In the genomic region with DNA sequence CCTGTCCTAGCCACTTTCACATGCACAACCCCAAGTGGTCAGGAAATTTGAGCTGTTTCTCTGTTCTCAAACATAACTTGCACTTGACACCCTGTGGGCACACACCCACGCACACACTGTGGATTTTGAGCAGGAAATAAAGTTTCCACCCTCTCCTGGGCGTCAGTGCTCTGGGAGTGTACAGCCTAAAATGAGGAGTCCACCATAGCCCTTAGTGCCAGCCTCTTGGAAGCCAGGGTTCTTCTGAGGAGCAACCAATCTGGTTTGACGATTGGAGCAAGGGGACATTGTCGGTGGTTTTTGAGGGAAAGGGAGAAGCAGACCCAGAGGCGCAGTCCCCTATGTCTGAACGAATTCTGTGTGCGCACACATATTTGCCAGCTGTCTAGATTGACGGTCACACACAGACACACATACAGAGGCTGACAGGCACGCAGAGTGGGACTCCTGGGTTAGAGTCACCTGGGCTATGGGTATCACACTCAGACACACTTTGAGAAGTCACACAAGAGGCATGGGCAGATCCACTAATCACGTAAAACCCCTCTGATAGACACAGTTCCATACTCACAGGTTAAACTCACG, we compare ENCODE assay signal across 18 cellular contexts. TPM values are rescaled to one million over a fixed set of nuclear protein-coding genes. Genes with fewer than 3 reads are reported as not detected.
A peak's percentile ranks its signal among the peaks of the same experiment; 100 is the strongest.
DNase-seq lines count a peak whose midpoint lies in the region; ATAC-seq and TF ChIP-seq lines count a peak whose summit lies in the region.
"Had no signal": no experiment of that assay in that cellular context is flagged by ENCODE, and none has a peak within 500 bp of the region (broad histone marks: within the 10 kb centered on the region; RNA-seq: fewer than 3 reads in every experiment).

No MANE protein-coding gene starts in this region.

- POLR2A ChIA-PET in IMR-90 (lab: Charles Lee; ENCODE audit: unreplicated experiment) = no interaction called here

- peak overlapping the region; percentile 27 for H2AFZ ChIP-seq in IMR-90 (replicated peaks; ENCODE audit: low read length, poor library complexity)

- no peak overlapping the region for H2AK5ac ChIP-seq in IMR-90 (ENCODE audit: low read depth, low read length)

- H3K4me2 ChIP-seq in IMR-90 (ENCODE audit: low read depth, low read length) = no peak overlapping the region

- H3K27ac ChIP-seq in IMR-90 (ENCODE audit: insufficient read depth, low read length) (no peak overlapping the region), iPS-18a (ENCODE audit: low read length) (no peak overlapping the region), spleen (no peak overlapping the region)

- ATAC-seq in Right ventricle myocardium inferior = no peak
- no peak for ATAC-seq in IMR-90 (ENCODE audit: low read depth)
- ATAC-seq in HG03095 (IDR thresholded peaks at IDR 0.05; ENCODE audit: unreplicated experiment) = no peak
- ATAC-seq in GM21723 (IDR thresholded peaks at IDR 0.05; ENCODE audit: unreplicated experiment) = no peak

- no peaks in the 10 kb centered on the region for H3K9me1 ChIP-seq in IMR-90 (ENCODE audit: insufficient read depth, low read length)

- CTCF ChIA-PET in IMR-90 (lab: Yijun Ruan, JAX) = interaction anchor here (0.9 to 1.0 kb wide), 2 partner anchors 12 to 45 kb away, joined by 3 to 4 read pairs; no protein-coding TSS in a partner anchor

- no TSS peak for BruUV-seq in IMR-90 (replicated peaks; lab: Mats Ljungman, UMichigan)

- no peaks in the 10 kb centered on the region for H3K79me1 ChIP-seq in IMR-90 (ENCODE audit: low read depth in 1 of 2, low read length in 2 of 2)

- WGBS in IMR-90 (ENCODE audit: extremely low coverage in 2 of 2, insufficient read length in 1 of 2), 2 experiments = 27% methylated on average over 3 of the region's 11 CpGs; no CpG with 5 or more reads in 1 of the 2 experiments
- 13 to 17% (median 14%) methylated on average over 6 to 11 of the region's 11 CpGs for WGBS in spleen, 5 donors

- H3K23ac ChIP-seq in IMR-90 (ENCODE audit: low read depth, low read length) = no peak overlapping the region

- no peak overlapping the region for H2BK5ac ChIP-seq in IMR-90 (ENCODE audit: low read depth, low read length, poor library complexity, severe bottlenecking)

- H2AK9ac ChIP-seq in IMR-90 (replicated peaks; ENCODE audit: low read depth, low read length, poor library complexity) = no peak overlapping the region

- no peak overlapping the region for H3K14ac ChIP-seq in IMR-90 (replicated peaks; ENCODE audit: low read depth, low read length)

- TF ChIP-seq RAD21 in IMR-90 (IDR thresholded peaks at IDR 0.05; ENCODE audit: low read length) = no peak

- H2BK120ac ChIP-seq in IMR-90 (ENCODE audit: low read depth, low read length) = no peak overlapping the region

- no peak overlapping the region for H2BK15ac ChIP-seq in IMR-90 (ENCODE audit: low read depth, low read length)

- no peak overlapping the region for H3K18ac ChIP-seq in IMR-90 (ENCODE audit: low read depth, low read length)

- no peaks in the 10 kb centered on the region for H3K36me3 ChIP-seq in IMR-90 (ENCODE audit: control insufficient read depth, insufficient read depth, low read length)
- no peaks in the 10 kb centered on the region for H3K36me3 ChIP-seq in iPS-18a (ENCODE audit: control insufficient read depth, low read depth, low read length)
- no peaks in the 10 kb centered on the region for H3K36me3 ChIP-seq in spleen

- in situ Hi-C loops in IMR-90 (cut with MboI; ENCODE audit: low sequenced_read_pairs) = no loop called here

- no peak overlapping the region for H4K5ac ChIP-seq in IMR-90 (ENCODE audit: low read depth, low read length)

- H3K27me3 ChIP-seq in IMR-90 (ENCODE audit: control insufficient read depth, insufficient read depth, low read length) = peaks cover 96% of the 10 kb centered on the region
- H3K27me3 ChIP-seq in iPS-18a (ENCODE audit: control insufficient read depth, insufficient read depth, low read length) = peaks cover 100% of the 10 kb centered on the region
- H3K27me3 ChIP-seq in spleen (replicated peaks in 1 of 7) = peaks cover 11 to 92% (median 78%) of the 10 kb centered on the region in 7 donors

- TF ChIP-seq POLR2A in IMR-90 (IDR thresholded peaks at IDR 0.05; ENCODE audit: low read depth, low read length) (no peak), spleen (IDR thresholded peaks at IDR 0.05) (no peak)

- H4K91ac ChIP-seq in IMR-90 (ENCODE audit: insufficient read depth, low read depth, low read length) = no peak overlapping the region

- no peak overlapping the region for H3K4ac ChIP-seq in IMR-90 (ENCODE audit: low read depth, low read length)

- H2BK20ac ChIP-seq in IMR-90 (ENCODE audit: low read depth, low read length) = no peak overlapping the region

- intact Hi-C loops in Right ventricle myocardium inferior (cut with DNase I) = no loop called here
- intact Hi-C loops in cardiac septum (cut with DNase I) = no loop called here
- intact Hi-C loops in IMR-90 (cut with micrococcal nuclease) = no loop called here
- intact Hi-C loops in spleen (cut with DNase I; ENCODE audit: low total_unique reads) = no loop called here

- H3K56ac ChIP-seq in IMR-90 (ENCODE audit: extremely low read depth, insufficient read depth, low read length) = no peak overlapping the region

- H3K9ac ChIP-seq in IMR-90 (ENCODE audit: low read depth, low read length) = no peak overlapping the region
- H3K9ac ChIP-seq in iPS-18a (ENCODE audit: low read length) = no peak overlapping the region

- TF ChIP-seq CTCF in IMR-90 (conservative IDR thresholded peaks at IDR 0.05; ENCODE audit: low read depth, low read length) = no peak
- no peak for TF ChIP-seq CTCF in spleen (IDR thresholded peaks at IDR 0.05 in 8 of 11, conservative IDR thresholded peaks at IDR 0.05 in 3 of 11)

- no peak overlapping the region for H3K4me3 ChIP-seq in IMR-90 (ENCODE audit: insufficient read depth, low read depth, low read length)
- peak overlapping the region; percentile 27 for H3K4me3 ChIP-seq in iPS-18a (ENCODE audit: low read length)
- H3K4me3 ChIP-seq in spleen = no peak overlapping the region

- H3K9me3 ChIP-seq in IMR-90 (ENCODE audit: control insufficient read depth, insufficient read depth, low read length) (peaks cover 2% of the 10 kb centered on the region; the same call in 1 of the 2 replicates), iPS-18a (ENCODE audit: control insufficient read depth, low read depth, low read length) (no peaks in the 10 kb centered on the region), spleen (no peaks in the 10 kb centered on the region)

- no peaks in the 10 kb centered on the region for H3K4me1 ChIP-seq in IMR-90 (ENCODE audit: control insufficient read depth, insufficient read depth, low read length)
- peaks cover 44% of the 10 kb centered on the region for H3K4me1 ChIP-seq in iPS-18a (ENCODE audit: control insufficient read depth, low read depth, low read length)
- peaks cover 8 to 34% (median 24%) of the 10 kb centered on the region in 6 donors for H3K4me1 ChIP-seq in spleen

- dilution Hi-C loops in IMR-90 (cut with HindIII; ENCODE audit: low sequenced_read_pairs, unreplicated experiment) = no loop called here

- DNase-seq in Right ventricle myocardium inferior (ENCODE audit: missing footprints) (peak; percentile 3), cardiac septum (ENCODE audit: low spot score) (no peak), IMR-90 (no peak), spleen (peak; percentile 28), cortex of kidney (lab: John Stamatoyannopoulos, UW) (no peak)
- DNase-seq: C1 segment of cervical spinal cord, COR-L47, DMS153, NCI-H187, NCI-H446, NCI-H69, SHP77 treated with DMSO at 0.1 percent for 48 hours had no signal

- peaks cover 13% of the 10 kb centered on the region; the same call in 1 of the 2 replicates for H4K20me1 ChIP-seq in IMR-90 (ENCODE audit: insufficient read depth, low read length)

- H4K8ac ChIP-seq in IMR-90 (ENCODE audit: low read depth in 2 of 2, low read length in 2 of 2) = no peak overlapping the region

TF ChIP-seq in IMR-90, 13 proteins besides CTCF, POLR2A, EP300 and RAD21:
- TF ChIP-seq FOS (IDR thresholded peaks at IDR 0.05; ENCODE audit: low read depth, low read length) = no peak
- TF ChIP-seq CHD1 (IDR thresholded peaks at IDR 0.05; ENCODE audit: low read depth, low read length) = no peak

RNA-seq across cellular contexts. Expression of gene DMBX1, which starts 2.7 kb away (rescaled TPM):
- total RNA-seq in Right ventricle myocardium inferior = not detected
- total RNA-seq in cardiac septum = not detected
- not detected in 2 replicates for total RNA-seq in IMR-90 (2012; rRNA removed)
- not detected in 2 replicates for polyA plus RNA-seq in IMR-90 (2012; rRNA removed)
- polyA plus RNA-seq in IMR-90 (2012; cell fraction: cytosol; rRNA removed) = not detected in 2 replicates
- not detected in 2 replicates for polyA plus RNA-seq in IMR-90 (2012; cell fraction: nucleus; rRNA removed; ENCODE audit: low replicate concordance)
- not detected for total RNA-seq in spleen
- not detected for polyA plus RNA-seq in spleen

RNA-seq across cellular contexts. Expression of gene KNCN, which starts 59.1 kb away (rescaled TPM):
- total RNA-seq in Right ventricle myocardium inferior (not detected), cardiac septum (not detected), IMR-90 (2012; rRNA removed) (not detected in 2 replicates), spleen (not detected)
- polyA plus RNA-seq in IMR-90 (2012; rRNA removed) (not detected in 2 replicates), spleen (not detected)
- polyA plus RNA-seq in IMR-90 (2012; cell fraction: cytosol; rRNA removed) = not detected in 2 replicates
- polyA plus RNA-seq in IMR-90 (2012; cell fraction: nucleus; rRNA removed; ENCODE audit: low replicate concordance) = not detected in 2 replicates
- total RNA-seq: A673, H4, HT-29 had no signal

Comparison
In these comparisons a context has a peak if more than half of its experiments do, and no peak if none do; other contexts are left out.
1. DNase-seq: peak in Right ventricle myocardium inferior (single experiment) and spleen (single experiment); none in cardiac septum (single experiment), IMR-90 (single experiment) and cortex of kidney (single experiment).